ENCODE assay signal across 15 cellular contexts in genomic region chr6:44044154-44044539, GRCh38.
DNase-seq lines count a peak whose midpoint lies in the region; ATAC-seq and TF ChIP-seq lines count a peak whose summit lies in the region.
"Had no signal": no experiment of that assay in that cellular context is flagged by ENCODE, and none has a peak within 500 bp of the region (broad histone marks: within the 10 kb centered on the region; RNA-seq: fewer than 3 reads in every experiment).

No MANE protein-coding gene starts in this region.

- H3K9me3 ChIP-seq in HUES48 (ENCODE audit: control insufficient read depth, insufficient read depth, low read length) (no peaks in the 10 kb centered on the region), iPS-18a (ENCODE audit: control insufficient read depth, low read depth, low read length) (no peaks in the 10 kb centered on the region), smooth muscle cell (replicated peaks; ENCODE audit: low read depth) (no peaks in the 10 kb centered on the region)

- no peaks in the 10 kb centered on the region for H4K20me1 ChIP-seq in smooth muscle cell (ENCODE audit: low read depth)

- peaks cover 21% of the 10 kb centered on the region for H3F3A ChIP-seq in smooth muscle cell (ENCODE audit: low read depth)

- peak overlapping the region; percentile 59 for H3K27ac ChIP-seq in HUES48 (ENCODE audit: low read depth, low read length)
- H3K27ac ChIP-seq in brain microvascular endothelial cell: peak overlapping the region; percentile 90
- no peak overlapping the region for H3K27ac ChIP-seq in iPS-18a (ENCODE audit: low read length)
- peak overlapping the region; percentile 98 for H3K27ac ChIP-seq in smooth muscle cell (ENCODE audit: low read depth)
- H3K27ac ChIP-seq: foreskin keratinocyte had no signal

- H3K9ac ChIP-seq in HUES48 (ENCODE audit: low read depth, low read length) (no peak overlapping the region), iPS-18a (ENCODE audit: low read length) (peak overlapping the region; percentile 37), smooth muscle cell (ENCODE audit: low read depth) (peak overlapping the region; percentile 70)

- H3K36me3 ChIP-seq in HUES48 (ENCODE audit: control insufficient read depth, insufficient read depth, low read length): no peaks in the 10 kb centered on the region
- no peaks in the 10 kb centered on the region for H3K36me3 ChIP-seq in brain microvascular endothelial cell (replicated peaks)
- no peaks in the 10 kb centered on the region for H3K36me3 ChIP-seq in iPS-18a (ENCODE audit: control insufficient read depth, low read depth, low read length)
- H3K36me3 ChIP-seq in smooth muscle cell (ENCODE audit: low read depth): no peaks in the 10 kb centered on the region

- no peaks in the 10 kb centered on the region for H3K79me2 ChIP-seq in smooth muscle cell (ENCODE audit: low read depth)

- no peak for ATAC-seq in GM18519 (IDR thresholded peaks at IDR 0.05; ENCODE audit: low FRiP score, unreplicated experiment)
- ATAC-seq: foreskin keratinocyte; stimulated activated naive CD8-positive, alpha-beta T cell treated with anti-CD3 and anti-CD28 coated beads, Interleukin-15, Interleukin-2, amounts not matched to agents 100 U/mL and 50 U/mL, for 24 hours had no signal

- H3K27me3 ChIP-seq in HUES48 (ENCODE audit: control insufficient read depth, insufficient read depth, low read length) (no peaks in the 10 kb centered on the region), brain microvascular endothelial cell (replicated peaks) (no peaks in the 10 kb centered on the region), iPS-18a (ENCODE audit: control insufficient read depth, insufficient read depth, low read length) (no peaks in the 10 kb centered on the region), smooth muscle cell (ENCODE audit: low read depth) (no peaks in the 10 kb centered on the region)
- H3K27me3 ChIP-seq: foreskin keratinocyte had no signal

- H3K4me2 ChIP-seq in smooth muscle cell: peak overlapping the region; percentile 72

- in situ Hi-C loops in brain microvascular endothelial cell (cut with HindIII; ENCODE audit: low pct_ligation_motif_present, low sequenced_read_pairs): no loop called here
- in situ Hi-C loops in GM13977 (cut with MboI; ENCODE audit: low pct_unique_long_range_greater_than_20kb, low sequenced_read_pairs, unreplicated experiment): no loop called here

- no peak overlapping the region for H2AFZ ChIP-seq in smooth muscle cell (ENCODE audit: low read depth)

- H3K4me1 ChIP-seq in HUES48 (ENCODE audit: control insufficient read depth, insufficient read depth, low read length) (peaks cover 26% of the 10 kb centered on the region), iPS-18a (ENCODE audit: control insufficient read depth, low read depth, low read length) (peaks cover 20% of the 10 kb centered on the region), smooth muscle cell (ENCODE audit: low read depth) (peaks cover 40% of the 10 kb centered on the region)

- H3K4me3 ChIP-seq in HUES48 (ENCODE audit: low read depth, low read length) (no peak overlapping the region), brain microvascular endothelial cell (ENCODE audit: low read depth, low read length) (no peak overlapping the region), iPS-18a (ENCODE audit: low read length) (no peak overlapping the region), smooth muscle cell (no peak overlapping the region)

- DNase-seq in brain microvascular endothelial cell (peak; percentile 73), smooth muscle cell (lab: John Stamatoyannopoulos, UW; ENCODE audit: unreplicated experiment) (no peak), Kasumi-1 (lab: John Stamatoyannopoulos, UW) (no peak), GM13977 (ENCODE audit: low spot score) (no peak)
- no peak for DNase-seq in activated CD4-positive, alpha-beta T cell treated with anti-CD3 and anti-CD28 coated beads for 1 hour
- DNase-seq: CD4-positive, CD25-positive, alpha-beta regulatory T cell; foreskin keratinocyte; NCI-H1417; NCI-H748 treated with DMSO at 0.1 percent for 48 hours; stimulated activated CD4-positive, alpha-beta T cell treated with anti-CD3 and anti-CD28 coated beads, Interleukin-2, amount 100 ng/mL, for 48 hours; stimulated activated naive CD8-positive, alpha-beta T cell treated with anti-CD3 and anti-CD28 coated beads, Interleukin-15, Interleukin-2, amounts not matched to agents 100 U/mL and 50 U/mL, for 24 hours; SW 1271 had no signal

- 49% methylated on average over 5 of the region's 6 CpGs for WGBS in smooth muscle cell (ENCODE audit: low lambda C conversion rate)

- TF ChIP-seq CTCF in brain microvascular endothelial cell (IDR thresholded peaks at IDR 0.05; ENCODE audit: low read depth, low read length, missing control alignments): no peak
- TF ChIP-seq CTCF in smooth muscle cell (IDR thresholded peaks at IDR 0.05; ENCODE audit: borderline replicate concordance, insufficient read depth, poor library complexity, severe bottlenecking): no peak
- TF ChIP-seq CTCF in GM13977 (IDR thresholded peaks at IDR 0.05; ENCODE audit: extremely low read depth, insufficient read depth, missing control alignments): no peak
